In genomic region chr12:96034631-96035282, GRCh38 we compare ENCODE assay signal across 8 cellular contexts. TPM values are rescaled to one million over a fixed set of nuclear protein-coding genes. Genes with fewer than 3 reads are reported as not detected.
DNase-seq lines count a peak whose midpoint lies in the region; ATAC-seq, FAIRE-seq and TF ChIP-seq lines count a peak whose summit lies in the region.

No MANE protein-coding gene starts in this region.

- intact Hi-C loops in ascending aorta (cut with DNase I), result loop anchor here (2.0 to 5.0 kb wide), 2 partner anchors 164 to 453 kb away; partner anchors contain the start of gene CFAP54

- H3K4me1 ChIP-seq in HUES64 (ENCODE audit: insufficient read depth, low read length), result no peaks in the 10 kb centered on the region
- H3K4me1 ChIP-seq in ascending aorta, result peaks cover 0 to 13% of the 10 kb centered on the region in 2 donors

- H3K9me3 ChIP-seq in HUES64 (ENCODE audit: insufficient read depth, low read depth, low read length) (no peaks in the 10 kb centered on the region), ascending aorta (no peaks in the 10 kb centered on the region), iPS-18c (ENCODE audit: control insufficient read depth, insufficient read depth, low read length) (no peaks in the 10 kb centered on the region)

- no peak for TF ChIP-seq CTCF in AG09309 (IDR thresholded peaks at IDR 0.05; ENCODE audit: control insufficient read depth, insufficient read depth, low read depth, low read length, missing control alignments)
- TF ChIP-seq CTCF in ascending aorta (IDR thresholded peaks at IDR 0.05), result no peak

- TF ChIP-seq POLR2A in GM12892 (IDR thresholded peaks at IDR 0.05; ENCODE audit: low read depth, low read length), result no peak

- H3K36me3 ChIP-seq in HUES64 (ENCODE audit: insufficient read depth, low read length) (no peaks in the 10 kb centered on the region), ascending aorta (no peaks in the 10 kb centered on the region)

- peak; percentile 61 for FAIRE-seq in GM12892 (lab: Jason Lieb, UNC)

- H3K4me3 ChIP-seq in AG09309 (ENCODE audit: control insufficient read depth, low read depth, low read length) (peak overlapping the region; percentile 67), HUES64 (ENCODE audit: low read length) (peak overlapping the region; percentile 71), ascending aorta (peak overlapping the region; percentile 77 to 83), iPS-18c (ENCODE audit: insufficient read depth, low read depth, low read length) (peak overlapping the region; percentile 96)

- H3K27me3 ChIP-seq in HUES64 (ENCODE audit: insufficient read depth, low read length), result no peaks in the 10 kb centered on the region
- no peaks in the 10 kb centered on the region for H3K27me3 ChIP-seq in ascending aorta

- no peak for DNase-seq in AG09309 (ENCODE audit: low read depth)
- DNase-seq in GM12892 (ENCODE audit: insufficient read length), result no peak
- DNase-seq in ascending aorta (ENCODE audit: low spot score in 2 of 2), result no peak
- peak; percentile 33 for DNase-seq in stimulated activated CD8-positive, alpha-beta memory T cell treated with anti-CD3 and anti-CD28 coated beads, Interleukin-4, amount 100 ng/mL, for 48 hours
- no peak for DNase-seq in activated CD8-positive, alpha-beta memory T cell treated with anti-CD3 and anti-CD28 coated beads for 24 hours

- peak overlapping the region; percentile 69 for H3K9ac ChIP-seq in HUES64 (ENCODE audit: low read depth, low read length)

- WGBS in HUES64, result 3% methylated on average over 25 of the region's 25 CpGs

- H3K27ac ChIP-seq in HUES64 (ENCODE audit: low read depth, low read length) (0 out of 2 replicates have a peak overlapping the region, but pooled peaks have one; percentile 10), ascending aorta (peak overlapping the region; percentile 78 to 93)

- no peak for ATAC-seq in GM18867 (IDR thresholded peaks at IDR 0.05; ENCODE audit: unreplicated experiment)

RNA-seq across cellular contexts. Expression of gene LTA4H, which starts 0.6 kb away (rescaled TPM):
- polyA plus RNA-seq in GM12892 (2012; ENCODE audit: missing spikeins), result 58.5 TPM
- polyA plus RNA-seq in HUES64 (2013, experiment 1 of 2), result 97.1 TPM
- 118 TPM for polyA plus RNA-seq in HUES64 (2013, experiment 2 of 2)
- total RNA-seq in ascending aorta, result 47.3 TPM

RNA-seq across cellular contexts. Expression of gene HAL, which starts 38.6 kb away (rescaled TPM):
- polyA plus RNA-seq in GM12892 (2012; ENCODE audit: missing spikeins), result not detected
- polyA plus RNA-seq in HUES64 (2013, experiment 1 of 2), result 0.05 TPM
- polyA plus RNA-seq in HUES64 (2013, experiment 2 of 2), result not detected
- 1.5 TPM for total RNA-seq in ascending aorta
